In genomic region chr4:41611881-41612871, GRCh38 we compare ENCODE assay signal across 10 cellular contexts.
DNase-seq lines count a peak whose midpoint lies in the region; ATAC-seq and TF ChIP-seq lines count a peak whose summit lies in the region.
"Had no signal": no experiment of that assay in that cellular context is flagged by ENCODE, and none has a peak within 500 bp of the region (broad histone marks: within the 10 kb centered on the region; RNA-seq: fewer than 3 reads in every experiment).

No MANE protein-coding gene starts in this region.

- H3K27me3 Mint-ChIP-seq in activated naive CD4-positive, alpha-beta T cell treated with anti-CD3 and anti-CD28 coated beads, Interleukin-2, amount 10 ng/mL, durations not matched to agents 7 days and 5 days: no peaks in the 10 kb centered on the region

- no peak overlapping the region for H3K4me3 Mint-ChIP-seq in activated naive CD4-positive, alpha-beta T cell treated with anti-CD3 and anti-CD28 coated beads, Interleukin-2, amount 10 ng/mL, durations not matched to agents 7 days and 5 days
- H3K4me3 Mint-ChIP-seq: T-helper 1 cell treated with Interleukin-12 subunit alpha and Interleukin-12 subunit beta and Interleukin-4 antibody, amounts not matched to agents 30 μg/mL and 1 μg/mL, for 36 hours had no signal

- WGBS in heart right ventricle, 2 donors: 14 to 15% methylated on average over 14 of the region's 14 CpGs
- 15% methylated on average over 14 of the region's 14 CpGs for WGBS in prostate gland

- H3K36me3 ChIP-seq in heart right ventricle (peaks cover 0 to 56% (median 0%) of the 10 kb centered on the region in 9 donors), prostate gland (no peaks in the 10 kb centered on the region)

- ATAC-seq in SK-N-SH treated with all-trans-retinoic acid at 6 μM for 48 hours (peak; percentile 82), heart right ventricle (peak; percentile 92 to 96 (median 93))

- in situ Hi-C loops in G401 (cut with HindIII; ENCODE audit: low sequenced_read_pairs): no loop called here

- peaks cover 6 to 44% (median 32%) of the 10 kb centered on the region in 9 donors for H3K4me1 ChIP-seq in heart right ventricle
- H3K4me1 ChIP-seq in prostate gland (replicated peaks): no peaks in the 10 kb centered on the region

- H3K27ac Mint-ChIP-seq in activated naive CD4-positive, alpha-beta T cell treated with anti-CD3 and anti-CD28 coated beads, Interleukin-2, amount 10 ng/mL, durations not matched to agents 7 days and 5 days: no peak overlapping the region
- H3K27ac Mint-ChIP-seq: naive B cell; T-helper 1 cell treated with Interleukin-12 subunit alpha and Interleukin-12 subunit beta and Interleukin-4 antibody, amounts not matched to agents 30 μg/mL and 1 μg/mL, for 36 hours had no signal

- CTCF ChIA-PET in activated naive CD4-positive, alpha-beta T cell treated with anti-CD3 and anti-CD28 coated beads, Interleukin-2, amount 10 ng/mL, durations not matched to agents 7 days and 5 days (lab: Charles Lee): interaction anchor here (1.5 kb wide), 1 partner anchor 92 kb away, joined by 3 read pairs; no protein-coding TSS in a partner anchor

- H3K27ac ChIP-seq in heart right ventricle (peak overlapping the region; percentile 19 to 82 (median 68)), prostate gland (no peak overlapping the region)

- TF ChIP-seq POLR2A in prostate gland (IDR thresholded peaks at IDR 0.05): no peak

- no peaks in the 10 kb centered on the region for H3K27me3 ChIP-seq in heart right ventricle
- H3K27me3 ChIP-seq in prostate gland (replicated peaks; ENCODE audit: insufficient read depth): no peaks in the 10 kb centered on the region

- DNase-seq in G401 (ENCODE audit: low spot score) (peak; percentile 55), heart right ventricle (peak; percentile 64 to 66), prostate gland (ENCODE audit: low spot score) (peak; percentile 47), 8988T (no peak)
- DNase-seq in activated T-cell treated with anti-CD3 and anti-CD28 coated beads, Interleukin-2, amount 50 U/mL, for 1 hour: no peak
- DNase-seq in stimulated activated CD4-positive, alpha-beta T cell treated with anti-CD3 and anti-CD28 coated beads, Interleukin-2, amount 100 ng/mL, for 48 hours: no peak
- DNase-seq in activated naive CD4-positive, alpha-beta T cell treated with anti-CD3 and anti-CD28 coated beads, Interleukin-2, amount 10 ng/mL, durations not matched to agents 7 days and 5 days: no peak
- DNase-seq: naive B cell had no signal

- H3K36me3 Mint-ChIP-seq in activated naive CD4-positive, alpha-beta T cell treated with anti-CD3 and anti-CD28 coated beads, Interleukin-2, amount 10 ng/mL, durations not matched to agents 7 days and 5 days: no peaks in the 10 kb centered on the region
- H3K36me3 Mint-ChIP-seq: naive B cell had no signal

- peak overlapping the region in 7 of 10 donors; percentile 0 to 39 (median 32) for H3K4me3 ChIP-seq in heart right ventricle
- H3K4me3 ChIP-seq in prostate gland: no peak overlapping the region

- TF ChIP-seq CTCF in heart right ventricle (IDR thresholded peaks at IDR 0.05) (peak in 4 of 9 donors; percentile 6 to 37 (median 22)), prostate gland (IDR thresholded peaks at IDR 0.05) (no peak)

- H3K4me1 Mint-ChIP-seq in activated naive CD4-positive, alpha-beta T cell treated with anti-CD3 and anti-CD28 coated beads, Interleukin-2, amount 10 ng/mL, durations not matched to agents 7 days and 5 days: no peaks in the 10 kb centered on the region
- H3K4me1 Mint-ChIP-seq: naive B cell had no signal

- H3K9me3 ChIP-seq in heart right ventricle (no peaks in the 10 kb centered on the region), prostate gland (no peaks in the 10 kb centered on the region)

- intact Hi-C loops in heart right ventricle (cut with DNase I): loop anchor here in 4 of 10 donors (5.0 to 10.0 kb wide), 3 partner anchors 40 to 247 kb away; partner anchors contain the start of gene LIMCH1 (in 3 of the 4)
- intact Hi-C loops in prostate gland (cut with DNase I): loop anchor here (5.0 kb wide), 1 partner anchor 185 kb away; no protein-coding TSS in a partner anchor

- H3K9me3 Mint-ChIP-seq in activated naive CD4-positive, alpha-beta T cell treated with anti-CD3 and anti-CD28 coated beads, Interleukin-2, amount 10 ng/mL, durations not matched to agents 7 days and 5 days: no peaks in the 10 kb centered on the region
- H3K9me3 Mint-ChIP-seq: naive B cell; T-helper 1 cell treated with Interleukin-12 subunit alpha and Interleukin-12 subunit beta and Interleukin-4 antibody, amounts not matched to agents 30 μg/mL and 1 μg/mL, for 36 hours had no signal

TF ChIP-seq in SK-N-SH treated with all-trans-retinoic acid at 6 μM for 48 hours, 23 proteins besides CTCF, POLR2A, EP300 and RAD21:
- TF ChIP-seq PPARA (CRISPR knock-in tag; IDR thresholded peaks at IDR 0.05; ENCODE audit: borderline replicate concordance): no peak
- no peak for TF ChIP-seq ZC3H10 (CRISPR knock-in tag; IDR thresholded peaks at IDR 0.05)
- TF ChIP-seq TSHZ2 (CRISPR knock-in tag; IDR thresholded peaks at IDR 0.05): 0 out of 2 replicates have a peak, but pooled peaks have one; percentile 54
- 0 out of 2 replicates have a peak, but pooled peaks have one; percentile 50 for TF ChIP-seq ZFP3 (CRISPR knock-in tag; IDR thresholded peaks at IDR 0.05)
- TF ChIP-seq OSR1 (CRISPR knock-in tag; IDR thresholded peaks at IDR 0.05): no peak
- peak; percentile 24; the same call in 1 of the 2 replicates for TF ChIP-seq ISL1 (CRISPR knock-in tag; IDR thresholded peaks at IDR 0.05)

Comparison
In these comparisons a context has a peak if more than half of its experiments do, and no peak if none do; other contexts are left out.
1. DNase-seq: peak in G401 (single experiment), heart right ventricle (2 of 2) and prostate gland (single experiment); none in activated T-cell treated with anti-CD3 and anti-CD28 coated beads, Interleukin-2, amount 50 U/mL, for 1 hour (single experiment), 8988T (single experiment), stimulated activated CD4-positive, alpha-beta T cell treated with anti-CD3 and anti-CD28 coated beads, Interleukin-2, amount 100 ng/mL, for 48 hours (0 of 2) and activated naive CD4-positive, alpha-beta T cell treated with anti-CD3 and anti-CD28 coated beads, Interleukin-2, amount 10 ng/mL, durations not matched to agents 7 days and 5 days (single experiment).
2. H3K27ac ChIP-seq: peak in heart right ventricle (10 of 10); none in prostate gland (0 of 2).
3. H3K4me3 ChIP-seq: peak in heart right ventricle (7 of 10); none in prostate gland (0 of 2).